In genomic region chr16:10881479-10882030, GRCh38 we compare ENCODE assay signal across 15 cellular contexts. TPM values are rescaled to one million over a fixed set of nuclear protein-coding genes. Genes with fewer than 3 reads are reported as not detected.
A peak's percentile ranks its signal among the peaks of the same experiment; 100 is the strongest.
DNase-seq lines count a peak whose midpoint lies in the region; ATAC-seq and TF ChIP-seq lines count a peak whose summit lies in the region.
"Had no signal": no experiment of that assay in that cellular context is flagged by ENCODE, and none has a peak within 500 bp of the region (broad histone marks: within the 10 kb centered on the region; RNA-seq: fewer than 3 reads in every experiment).

No MANE protein-coding gene starts in this region.

- peaks cover 39% of the 10 kb centered on the region for H3K4me1 ChIP-seq in CD4-positive, CD25-positive, alpha-beta regulatory T cell (ENCODE audit: control insufficient read depth, insufficient read depth, low read length, poor library complexity, severe bottlenecking)
- H3K4me1 ChIP-seq in OCI-LY3 (ENCODE audit: low read length) (peaks cover 65% of the 10 kb centered on the region), left lung (peaks cover 11 to 96% of the 10 kb centered on the region in 2 donors)

- peaks cover 7 to 61% (median 43%) of the 10 kb centered on the region in 4 donors for H3K4me1 Mint-ChIP-seq in CD4-positive, CD25-positive, alpha-beta regulatory T cell

- no peak for TF ChIP-seq CTCF in GM12875 (IDR thresholded peaks at IDR 0.05; ENCODE audit: borderline replicate concordance, insufficient read depth, low read depth, low read length)
- TF ChIP-seq CTCF in OCI-LY3 (IDR thresholded peaks at IDR 0.05; ENCODE audit: low read depth, low read length): no peak
- TF ChIP-seq CTCF in left lung (IDR thresholded peaks at IDR 0.05): no peak

- H3K9me3 ChIP-seq in CD4-positive, CD25-positive, alpha-beta regulatory T cell (ENCODE audit: control insufficient read depth in 2 of 2, low read length in 2 of 2): no peaks in the 10 kb centered on the region
- H3K9me3 ChIP-seq in OCI-LY3 (ENCODE audit: insufficient read depth, low read length) (no peaks in the 10 kb centered on the region), left lung (no peaks in the 10 kb centered on the region)
- H3K9me3 ChIP-seq: colonic mucosa, suprapubic skin had no signal

- no peak overlapping the region for H2AFZ ChIP-seq in OCI-LY3 (ENCODE audit: low read depth, low read length)
- H2AFZ ChIP-seq: PC-9 had no signal

- H3K4me3 Mint-ChIP-seq in CD4-positive, CD25-positive, alpha-beta regulatory T cell: peak overlapping the region; percentile 11 to 75 (median 54)

- H3K36me3 ChIP-seq in CD4-positive, CD25-positive, alpha-beta regulatory T cell (ENCODE audit: control insufficient read depth, insufficient read depth, low read length): no peaks in the 10 kb centered on the region
- H3K36me3 ChIP-seq in OCI-LY3 (replicated peaks; ENCODE audit: low read depth, low read length): peaks cover 88% of the 10 kb centered on the region
- H3K36me3 ChIP-seq in left lung: peaks cover 0 to 5% of the 10 kb centered on the region in 2 donors
- H3K36me3 ChIP-seq: colonic mucosa, suprapubic skin had no signal

- no peaks in the 10 kb centered on the region for H3K27me3 Mint-ChIP-seq in CD4-positive, CD25-positive, alpha-beta regulatory T cell

- no peak overlapping the region for H3K27ac ChIP-seq in CD4-positive, CD25-positive, alpha-beta regulatory T cell (ENCODE audit: insufficient read depth, low read length, poor library complexity, severe bottlenecking)
- H3K27ac ChIP-seq in OCI-LY3 (ENCODE audit: low read length): peak overlapping the region; percentile 95
- H3K27ac ChIP-seq in left lung: peak overlapping the region; percentile 48 to 83
- H3K27ac ChIP-seq: C4-2B, colonic mucosa, PC-9, suprapubic skin had no signal

- peak overlapping the region; percentile 21 for H3K9ac ChIP-seq in OCI-LY3 (ENCODE audit: low read length)

- H3K79me2 ChIP-seq in OCI-LY3 (ENCODE audit: low read length): peaks cover 96% of the 10 kb centered on the region

- no peak for DNase-seq in CD4-positive, CD25-positive, alpha-beta regulatory T cell
- peak in 1 of 2 donors; percentile 27 for DNase-seq in left lung
- no peak for DNase-seq in mesenteric fat pad (ENCODE audit: low spot score)
- DNase-seq in NCI-H1436 treated with DMSO at 0.1 percent for 48 hours (lab: John Stamatoyannopoulos, UW): no peak
- no peak for DNase-seq in stimulated activated CD4-positive, alpha-beta T cell treated with anti-CD3 and anti-CD28 coated beads, Interleukin-2, amount 100 ng/mL, for 48 hours
- no peak for DNase-seq in stimulated activated CD4-positive, alpha-beta T cell treated with anti-CD3 and anti-CD28 coated beads, Interleukin-4, amount 100 ng/mL, for 4 hours
- DNase-seq: colonic mucosa, GOT3, NCI-H1417, PC-9 had no signal

- peak overlapping the region; percentile 24 for H3K4me3 ChIP-seq in CD4-positive, CD25-positive, alpha-beta regulatory T cell (ENCODE audit: low read depth, low read length)
- peak overlapping the region; percentile 12 for H3K4me3 ChIP-seq in GM12875 (ENCODE audit: low read depth, low read length)
- H3K4me3 ChIP-seq in OCI-LY3 (ENCODE audit: low read length): peak overlapping the region; percentile 96
- H3K4me3 ChIP-seq in left lung: peak overlapping the region in 1 of 2 donors; percentile 76
- H3K4me3 ChIP-seq: colonic mucosa, PC-9, suprapubic skin had no signal

- intact Hi-C loops in left lung (cut with DNase I): no loop called here

- no peaks in the 10 kb centered on the region for H3K27me3 ChIP-seq in CD4-positive, CD25-positive, alpha-beta regulatory T cell (ENCODE audit: control insufficient read depth, insufficient read depth, low read length)
- H3K27me3 ChIP-seq in OCI-LY3 (ENCODE audit: low read depth, low read length): no peaks in the 10 kb centered on the region
- peaks cover 0 to 21% of the 10 kb centered on the region in 2 donors for H3K27me3 ChIP-seq in left lung
- H3K27me3 ChIP-seq: colonic mucosa had no signal

- no peaks in the 10 kb centered on the region for H3K9me3 Mint-ChIP-seq in CD4-positive, CD25-positive, alpha-beta regulatory T cell

- no peaks in the 10 kb centered on the region for H3K36me3 Mint-ChIP-seq in CD4-positive, CD25-positive, alpha-beta regulatory T cell

- H4K20me1 ChIP-seq in OCI-LY3 (ENCODE audit: insufficient read depth, low read length): peaks cover 85% of the 10 kb centered on the region

- peak overlapping the region; percentile 84 for H3K4me2 ChIP-seq in OCI-LY3 (ENCODE audit: low read length)
- H3K4me2 ChIP-seq: PC-9 had no signal

- ATAC-seq in CD4-positive, CD25-positive, alpha-beta regulatory T cell (ENCODE audit: low read depth in 2 of 2): no peak
- no peak for ATAC-seq in left lung
- ATAC-seq: activated CD4-positive, CD25-positive, alpha-beta regulatory T cell treated with anti-CD3 and anti-CD28 coated beads, Interleukin-2, amount 50 U/mL, for 24 hours had no signal

- H3K27ac Mint-ChIP-seq in CD4-positive, CD25-positive, alpha-beta regulatory T cell: peak overlapping the region in 2 of 3 donors; percentile 18 to 33

RNA-seq across cellular contexts. Expression of gene CIITA, which starts 4.6 kb away (rescaled TPM):
- total RNA-seq in CD4-positive, CD25-positive, alpha-beta regulatory T cell: 35.0 TPM
- polyA plus RNA-seq in CD4-positive, CD25-positive, alpha-beta regulatory T cell: 1 to 10 TPM; 1.9 to 5.5 (median 3.0) TPM
- total RNA-seq in left lung (10 to 100 TPM; 38.1 to 49.0 TPM), mesenteric fat pad (10.0 TPM)
